Comparison of ENCODE assay signal across 24 cellular contexts in the genomic region with DNA sequence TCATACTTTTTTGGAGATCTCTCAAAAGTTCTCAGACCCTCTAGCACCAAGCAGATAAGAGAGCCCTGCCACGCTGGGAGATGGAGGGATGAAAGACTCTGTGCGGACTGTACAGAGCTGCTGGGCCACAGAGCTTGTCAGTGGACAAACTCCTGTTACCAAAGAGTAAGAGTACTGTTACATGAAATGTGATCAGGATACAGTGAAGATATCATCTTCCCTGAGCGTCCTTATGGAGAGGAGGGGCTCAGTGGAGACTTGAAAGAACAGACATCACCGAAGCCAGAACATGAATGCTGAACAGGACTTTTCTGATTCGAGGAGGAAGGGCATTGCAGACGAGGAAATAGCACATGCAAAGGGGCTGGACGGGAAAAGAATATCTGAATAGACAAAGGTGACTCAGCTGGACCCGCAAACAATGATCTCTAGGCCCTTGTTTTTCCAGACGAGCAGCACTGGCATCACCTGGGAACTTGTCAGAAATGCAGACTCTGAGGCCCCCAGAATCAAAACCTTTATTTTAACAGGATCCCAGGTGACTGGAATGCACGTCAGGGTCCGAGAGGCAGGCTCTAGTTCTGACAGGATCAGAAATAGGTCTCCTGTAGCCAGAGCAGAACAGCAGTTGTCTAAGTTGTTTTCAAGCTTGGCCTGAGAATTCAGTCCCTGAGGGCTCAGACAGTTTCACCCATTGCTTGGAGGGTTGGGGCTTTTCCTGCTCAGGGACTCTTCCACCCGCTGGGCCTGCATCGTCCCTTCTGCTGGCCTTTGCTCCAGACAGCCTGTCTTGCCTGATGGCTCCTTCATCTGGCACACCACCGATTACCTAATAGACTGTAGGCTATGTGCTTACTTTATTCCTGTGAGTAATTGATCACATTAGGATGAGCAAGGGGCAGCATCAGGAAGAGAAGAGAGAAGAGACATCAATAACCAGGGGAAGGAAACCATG.
A peak's percentile ranks its signal among the peaks of the same experiment; 100 is the strongest.
DNase-seq lines count a peak whose midpoint lies in the region; ATAC-seq and TF ChIP-seq lines count a peak whose summit lies in the region.
"Had no signal": no experiment of that assay in that cellular context is flagged by ENCODE, and none has a peak within 500 bp of the region (broad histone marks: within the 10 kb centered on the region; RNA-seq: fewer than 3 reads in every experiment).

No MANE protein-coding gene starts in this region.

- TF ChIP-seq RAD21 in SK-N-SH (IDR thresholded peaks at IDR 0.05; ENCODE audit: low read length) = no peak

- POLR2A ChIA-PET in SK-N-SH (lab: Yijun Ruan, JAX) = no interaction called here

- no peak overlapping the region for H2AFZ ChIP-seq in SK-N-SH (ENCODE audit: low read depth)
- H2AFZ ChIP-seq in smooth muscle cell (ENCODE audit: low read depth) = peak overlapping the region; percentile 65

- H3K79me2 ChIP-seq in SK-N-SH (ENCODE audit: insufficient read depth) (no peaks in the 10 kb centered on the region), smooth muscle cell (ENCODE audit: low read depth) (no peaks in the 10 kb centered on the region)

- no peaks in the 10 kb centered on the region for H3K9me2 ChIP-seq in SK-N-SH

- no peak overlapping the region for H3K27ac ChIP-seq in SK-N-SH (ENCODE audit: low read depth in 2 of 2, low read length in 1 of 2)
- no peak overlapping the region for H3K27ac ChIP-seq in smooth muscle cell (ENCODE audit: low read depth)
- H3K27ac ChIP-seq: A549, coronary artery, HL-60, psoas muscle, SJCRH30, transverse colon had no signal

- H3K9me3 ChIP-seq in SK-N-SH (no peaks in the 10 kb centered on the region), smooth muscle cell (replicated peaks; ENCODE audit: low read depth) (no peaks in the 10 kb centered on the region)
- H3K9me3 ChIP-seq: A549, psoas muscle, SJCRH30, transverse colon had no signal

- WGBS in SK-N-SH (ENCODE audit: low lambda C conversion rate) = 62% methylated on average over 14 of the region's 14 CpGs
- WGBS in smooth muscle cell (ENCODE audit: low lambda C conversion rate) = 70% methylated on average over 14 of the region's 14 CpGs

- no peak for DNase-seq in SK-N-SH
- DNase-seq in NCI-H510A (lab: John Stamatoyannopoulos, UW) = peak; percentile 7
- DNase-seq in smooth muscle cell (lab: John Stamatoyannopoulos, UW; ENCODE audit: unreplicated experiment) = no peak
- no peak for DNase-seq in mucosa of gallbladder (ENCODE audit: low spot score)
- DNase-seq in activated CD4-positive, alpha-beta T cell treated with anti-CD3 and anti-CD28 coated beads, Interleukin-2, amount 50 U/mL, for 1 hour = no peak
- DNase-seq: activated naive CD4-positive, alpha-beta T cell treated with Interleukin-2 at 50 U/mL for 16 hours; activated T-cell treated with anti-CD3 and anti-CD28 coated beads, Interleukin-2, amount 50 U/mL, for 48 hours; COR-L47; endodermal cell; H9; NCI-H1048; NCI-H187; NCI-H446; nucleus accumbens; psoas muscle; transverse colon had no signal

- no peaks in the 10 kb centered on the region for H4K20me1 ChIP-seq in SK-N-SH (ENCODE audit: insufficient read depth)
- no peaks in the 10 kb centered on the region for H4K20me1 ChIP-seq in smooth muscle cell (ENCODE audit: low read depth)

- H3K4me2 ChIP-seq in SK-N-SH = no peak overlapping the region
- no peak overlapping the region for H3K4me2 ChIP-seq in smooth muscle cell
- H3K4me2 ChIP-seq: A549 had no signal

- no peak for TF ChIP-seq EP300 in SK-N-SH (IDR thresholded peaks at IDR 0.05; ENCODE audit: borderline replicate concordance in 1 of 2, low read depth in 1 of 2, low read length in 1 of 2)

- no peak overlapping the region for H3K9ac ChIP-seq in SK-N-SH
- no peak overlapping the region for H3K9ac ChIP-seq in smooth muscle cell (ENCODE audit: low read depth)

- H3K27me3 ChIP-seq in SK-N-SH (ENCODE audit: insufficient read depth) = peaks cover 29% of the 10 kb centered on the region; the same call in 1 of the 2 replicates
- H3K27me3 ChIP-seq in smooth muscle cell (ENCODE audit: low read depth) = no peaks in the 10 kb centered on the region
- H3K27me3 ChIP-seq: transverse colon had no signal

- CTCF ChIA-PET in SK-N-SH (lab: Yijun Ruan, JAX) = interaction anchor here (0.5 to 1.1 kb wide), 4 partner anchors 51 to 757 kb away, joined by 3 to 5 read pairs (median 4); partner anchors contain the start of gene TLE3

- peaks cover 0 to 21% of the 10 kb centered on the region in 2 experiments; a peak in 2 of 4 replicates for H3K4me1 ChIP-seq in SK-N-SH (ENCODE audit: control insufficient read depth in 1 of 2, insufficient read depth in 2 of 2, low read depth in 1 of 2, low read length in 1 of 2)
- H3K4me1 ChIP-seq in smooth muscle cell (ENCODE audit: low read depth) = peaks cover 6% of the 10 kb centered on the region
- H3K4me1 ChIP-seq: A549, psoas muscle, SJCRH30 had no signal

- no peak for TF ChIP-seq CTCF in SK-N-SH (IDR thresholded peaks at IDR 0.05)
- TF ChIP-seq CTCF in smooth muscle cell (IDR thresholded peaks at IDR 0.05; ENCODE audit: borderline replicate concordance, insufficient read depth, poor library complexity, severe bottlenecking) = no peak

- ATAC-seq in SK-N-SH treated with all-trans-retinoic acid at 6 μM for 48 hours (peak; percentile 53; the same call in 2 of the 3 replicates), esophagus mucosa (peak; percentile 70), HG02885 (IDR thresholded peaks at IDR 0.05; ENCODE audit: poor library complexity, unreplicated experiment) (no peak)
- ATAC-seq: A549; activated CD4-positive, CD25-positive, alpha-beta regulatory T cell treated with anti-CD3 and anti-CD28 coated beads, Interleukin-2, amount 50 U/mL, for 24 hours; psoas muscle had no signal

- H3K36me3 ChIP-seq in SK-N-SH (replicated peaks in 1 of 2; ENCODE audit: control insufficient read depth in 1 of 2, insufficient read depth in 2 of 2, low read length in 1 of 2) (no peaks in the 10 kb centered on the region), smooth muscle cell (ENCODE audit: low read depth) (no peaks in the 10 kb centered on the region)
- H3K36me3 ChIP-seq: SJCRH30, transverse colon had no signal

- no peaks in the 10 kb centered on the region for H3F3A ChIP-seq in SK-N-SH (replicated peaks; ENCODE audit: insufficient read depth)
- H3F3A ChIP-seq in smooth muscle cell (ENCODE audit: low read depth) = no peaks in the 10 kb centered on the region

- H3K4me3 ChIP-seq in SK-N-SH (ENCODE audit: low read depth in 2 of 2, low read length in 1 of 2) (no peak overlapping the region), smooth muscle cell (no peak overlapping the region)
- H3K4me3 ChIP-seq: A549, coronary artery, psoas muscle, SJCRH30, transverse colon had no signal

TF ChIP-seq in SK-N-SH treated with all-trans-retinoic acid at 6 μM for 48 hours, 23 proteins besides CTCF, POLR2A, EP300 and RAD21:
- TF ChIP-seq CSDC2 (CRISPR knock-in tag; IDR thresholded peaks at IDR 0.05) (no peak), BACH2 (CRISPR knock-in tag; IDR thresholded peaks at IDR 0.05; ENCODE audit: borderline replicate concordance) (no peak), ESRRG (CRISPR knock-in tag; IDR thresholded peaks at IDR 0.05) (no peak)

TF ChIP-seq in SK-N-SH, 30 proteins besides CTCF, POLR2A, EP300 and RAD21:
- TF ChIP-seq TCF12 (IDR thresholded peaks at IDR 0.05) = no peak
- TF ChIP-seq, protein P1, sequence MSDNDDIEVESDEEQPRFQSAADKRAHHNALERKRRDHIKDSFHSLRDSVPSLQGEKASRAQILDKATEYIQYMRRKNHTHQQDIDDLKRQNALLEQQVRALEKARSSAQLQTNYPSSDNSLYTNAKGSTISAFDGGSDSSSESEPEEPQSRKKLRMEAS (IDR thresholded peaks at IDR 0.05; ENCODE audit: low read depth) = no peak
- TF ChIP-seq RXRA (IDR thresholded peaks at IDR 0.05; ENCODE audit: borderline replicate concordance, low read depth) = no peak
TF ChIP-seq in SK-N-SH: peak in this region for 0.
